8 cellular contexts compared by ENCODE assay signal in genomic region chr1:9537863-9538668, GRCh38. TPM values are rescaled to one million over a fixed set of nuclear protein-coding genes. Genes with fewer than 3 reads are reported as not detected.
DNase-seq lines count a peak whose midpoint lies in the region; ATAC-seq and TF ChIP-seq lines count a peak whose summit lies in the region.

No MANE protein-coding gene starts in this region.

- ATAC-seq in left cardiac atrium (no peak), GM18861 (IDR thresholded peaks at IDR 0.05; ENCODE audit: unreplicated experiment) (no peak)

- in situ Hi-C loops in KBM-7 (cut with MboI; ENCODE audit: low pct_unique_long_range_greater_than_20kb, low sequenced_read_pairs), result no loop called here

- H3K4me1 Mint-ChIP-seq in activated CD4-positive, alpha-beta T cell treated with anti-CD3 and anti-CD28 coated beads, Interleukin-2, amount 10 ng/mL, durations not matched to agents 24 days and 14 days, result peaks cover 30% of the 10 kb centered on the region

- no peaks in the 10 kb centered on the region; the same call in 1 of the 2 replicates for H3K36me3 ChIP-seq in WERI-Rb-1

- no peaks in the 10 kb centered on the region for H3K9me3 ChIP-seq in WERI-Rb-1 (ENCODE audit: severe bottlenecking)

- H3K9me3 Mint-ChIP-seq in activated CD4-positive, alpha-beta T cell treated with anti-CD3 and anti-CD28 coated beads, Interleukin-2, amount 10 ng/mL, durations not matched to agents 24 days and 14 days, result no peaks in the 10 kb centered on the region

- peaks cover 19% of the 10 kb centered on the region for H3K36me3 Mint-ChIP-seq in activated CD4-positive, alpha-beta T cell treated with anti-CD3 and anti-CD28 coated beads, Interleukin-2, amount 10 ng/mL, durations not matched to agents 24 days and 14 days (ENCODE audit: low read depth)

- H3K27me3 Mint-ChIP-seq in activated CD4-positive, alpha-beta T cell treated with anti-CD3 and anti-CD28 coated beads, Interleukin-2, amount 10 ng/mL, durations not matched to agents 24 days and 14 days, result no peaks in the 10 kb centered on the region

- H3K4me3 Mint-ChIP-seq in activated CD4-positive, alpha-beta T cell treated with anti-CD3 and anti-CD28 coated beads, Interleukin-2, amount 10 ng/mL, durations not matched to agents 24 days and 14 days, result peak overlapping the region; percentile 14

- H3K4me3 ChIP-seq in WERI-Rb-1 (ENCODE audit: low read depth, low read length), result peak overlapping the region; percentile 61

- H3K27ac ChIP-seq in WERI-Rb-1 (peak overlapping the region; percentile 86), layer of hippocampus (ENCODE audit: low read depth, low read length) (peak overlapping the region; percentile 86), substantia nigra (ENCODE audit: low read depth, low read length, poor library complexity, severe bottlenecking) (peak overlapping the region; percentile 84)

- TF ChIP-seq CTCF in WERI-Rb-1 (IDR thresholded peaks at IDR 0.05; ENCODE audit: low read depth, low read length), result no peak

- H3K27me3 ChIP-seq in WERI-Rb-1 (ENCODE audit: insufficient read depth, low read depth, severe bottlenecking) (no peaks in the 10 kb centered on the region), layer of hippocampus (ENCODE audit: control insufficient read depth, insufficient read depth, low read length) (no peaks in the 10 kb centered on the region)

- intact Hi-C loops in activated CD4-positive, alpha-beta T cell treated with anti-CD3 and anti-CD28 coated beads, Interleukin-2, amount 10 ng/mL, durations not matched to agents 24 days and 14 days (cut with micrococcal nuclease), result no loop called here
- intact Hi-C loops in left cardiac atrium (cut with DNase I), result no loop called here

- no peak for DNase-seq in activated CD4-positive, alpha-beta T cell treated with anti-CD3 and anti-CD28 coated beads, Interleukin-2, amount 10 ng/mL, durations not matched to agents 24 days and 14 days
- DNase-seq in activated CD4-positive, alpha-beta T cell treated with anti-CD3 and anti-CD28 coated beads, Interleukin-2, amount 50 U/mL, for 1 hour, result no peak
- DNase-seq in WERI-Rb-1 (peak; percentile 54), substantia nigra (lab: John Stamatoyannopoulos, UW) (no peak), KBM-7 (no peak), left cardiac atrium (no peak)

- peak overlapping the region; percentile 30 for H3K27ac Mint-ChIP-seq in activated CD4-positive, alpha-beta T cell treated with anti-CD3 and anti-CD28 coated beads, Interleukin-2, amount 10 ng/mL, durations not matched to agents 24 days and 14 days

RNA-seq across cellular contexts. Expression of gene SLC25A33, which starts 1.2 kb away (rescaled TPM):
- total RNA-seq in activated CD4-positive, alpha-beta T cell treated with anti-CD3 and anti-CD28 coated beads, Interleukin-2, amount 10 ng/mL, durations not matched to agents 24 days and 14 days, result 11.4 and 12.4 TPM in 2 replicates
- total RNA-seq in left cardiac atrium, result 1 to 10 TPM; 7.2 to 8.8 TPM

RNA-seq across cellular contexts. Expression of gene TMEM201, which starts 50.6 kb away (rescaled TPM):
- total RNA-seq in activated CD4-positive, alpha-beta T cell treated with anti-CD3 and anti-CD28 coated beads, Interleukin-2, amount 10 ng/mL, durations not matched to agents 24 days and 14 days, result 35.9 and 37.3 TPM in 2 replicates
- total RNA-seq in left cardiac atrium, result 10 to 100 TPM; 18.5 to 21.2 TPM
